In the genomic region with DNA sequence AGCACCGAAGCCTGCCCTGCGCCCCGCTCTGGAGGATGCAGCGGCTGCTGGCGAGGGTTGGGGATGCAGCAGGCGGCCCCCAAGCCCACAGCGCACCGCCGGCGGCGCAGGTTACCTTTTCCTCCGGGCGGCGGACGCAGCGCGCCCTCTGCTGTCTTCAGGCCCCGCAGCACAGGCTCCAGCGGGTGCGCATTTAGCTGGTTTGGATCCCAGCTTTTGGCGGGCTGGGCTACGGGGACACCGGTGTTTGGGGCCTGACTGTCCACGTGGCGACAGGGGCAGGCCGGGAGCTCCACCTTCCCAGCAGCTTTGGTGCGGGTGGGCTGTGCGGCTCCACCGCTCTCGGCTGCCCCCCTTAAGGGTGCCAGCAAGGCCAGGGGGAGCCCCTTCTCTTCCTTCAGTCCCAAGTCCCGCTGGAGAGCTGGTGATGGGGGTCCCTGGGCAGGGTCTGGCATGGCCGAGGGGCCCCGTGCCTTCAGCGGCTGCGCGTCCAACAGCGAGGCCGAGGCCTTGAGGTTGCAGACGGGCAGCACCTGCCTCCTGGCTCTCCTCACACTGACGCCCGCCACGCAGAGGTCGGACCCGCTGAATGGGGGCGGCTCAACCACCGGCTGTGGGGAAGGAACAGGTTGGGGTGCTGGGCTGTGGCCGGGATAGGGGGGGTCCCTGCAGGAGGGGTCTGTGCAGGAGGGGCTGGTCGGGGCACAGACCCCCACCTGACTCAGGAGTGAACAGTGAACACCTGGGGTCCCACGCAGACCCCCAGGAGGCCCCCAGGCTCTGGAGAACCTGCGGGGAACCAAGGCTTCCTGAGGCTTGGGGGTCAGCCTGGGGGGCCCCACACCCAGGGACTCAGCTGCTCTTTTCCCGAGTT, we compare ENCODE assay signal across 8 cellular contexts. TPM values are rescaled to one million over a fixed set of nuclear protein-coding genes. Genes with fewer than 3 reads are reported as not detected.
DNase-seq lines count a peak whose midpoint lies in the region; ATAC-seq, FAIRE-seq and TF ChIP-seq lines count a peak whose summit lies in the region.

No MANE protein-coding gene starts in this region.

- H3K9ac ChIP-seq in IMR-90 (ENCODE audit: low read depth, low read length), result no peak overlapping the region

- POLR2A ChIA-PET in IMR-90 (lab: Charles Lee; ENCODE audit: unreplicated experiment), result no interaction called here

- H3K4me3 ChIP-seq in IMR-90 (ENCODE audit: insufficient read depth, low read depth, low read length) (no peak overlapping the region), SJCRH30 (no peak overlapping the region), testis (no peak overlapping the region)

- intact Hi-C loops in IMR-90 (cut with micrococcal nuclease), result loop anchor here (1.0 kb wide), 1 partner anchor 99 kb away; no protein-coding TSS in a partner anchor
- intact Hi-C loops in testis (cut with DNase I; ENCODE audit: low total_unique reads), result loop anchor here (2.0 kb wide), 1 partner anchor 102 kb away; no protein-coding TSS in a partner anchor

- no TSS peak for BruUV-seq in IMR-90 (replicated peaks; lab: Mats Ljungman, UMichigan)

- H3K18ac ChIP-seq in IMR-90 (ENCODE audit: low read depth, low read length), result no peak overlapping the region

- H4K5ac ChIP-seq in IMR-90 (ENCODE audit: low read depth, low read length), result no peak overlapping the region

- H2AK9ac ChIP-seq in IMR-90 (replicated peaks; ENCODE audit: low read depth, low read length, poor library complexity), result peak overlapping the region; percentile 61

- TF ChIP-seq POLR2A in IMR-90 (IDR thresholded peaks at IDR 0.05; ENCODE audit: low read depth, low read length), result 0 out of 2 replicates have a peak, but pooled peaks have one; percentile 38
- no peak for TF ChIP-seq POLR2A in testis (IDR thresholded peaks at IDR 0.05)

- peak; percentile 96 for TF ChIP-seq RAD21 in IMR-90 (IDR thresholded peaks at IDR 0.05; ENCODE audit: low read length)

- DNase-seq in GM04503 (ENCODE audit: low read depth) (peak; percentile 3), IMR-90 (peak; percentile 54), SJCRH30 (peak; percentile 23 to 37), activated gamma-delta T cell (lab: John Stamatoyannopoulos, UW) (peak; percentile 65), frontal cortex (ENCODE audit: low spot score in 2 of 2) (peak; percentile 89 to 95), omental fat pad (ENCODE audit: low spot score) (peak; percentile 45), testis (peak; percentile 74)

- no peak overlapping the region for H2BK20ac ChIP-seq in IMR-90 (ENCODE audit: low read depth, low read length)

- FAIRE-seq in frontal cortex (lab: Jason Lieb, UNC), result no peak

- no peaks in the 10 kb centered on the region for H3K9me3 ChIP-seq in IMR-90 (ENCODE audit: control insufficient read depth, insufficient read depth, low read length)
- H3K9me3 ChIP-seq in SJCRH30 (replicated peaks), result no peaks in the 10 kb centered on the region
- no peaks in the 10 kb centered on the region for H3K9me3 ChIP-seq in testis

- no peak overlapping the region for H3K4ac ChIP-seq in IMR-90 (ENCODE audit: low read depth, low read length)

- H3K4me2 ChIP-seq in IMR-90 (ENCODE audit: low read depth, low read length), result no peak overlapping the region

- no peaks in the 10 kb centered on the region for H4K20me1 ChIP-seq in IMR-90 (ENCODE audit: insufficient read depth, low read length)

- no peak overlapping the region for H4K91ac ChIP-seq in IMR-90 (ENCODE audit: insufficient read depth, low read depth, low read length)

- H3K27ac ChIP-seq in IMR-90 (ENCODE audit: insufficient read depth, low read length) (no peak overlapping the region), SJCRH30 (no peak overlapping the region), testis (no peak overlapping the region)

- WGBS in IMR-90 (ENCODE audit: extremely low coverage in 2 of 2, insufficient read length in 1 of 2), 2 experiments, result 12% methylated on average over 31 of the region's 51 CpGs; no CpG with 5 or more reads in 1 of the 2 experiments
- WGBS in testis, 2 donors, result 29 to 64% methylated on average over 3 to 35 of the region's 51 CpGs

- H3K56ac ChIP-seq in IMR-90 (ENCODE audit: extremely low read depth, insufficient read depth, low read length), result no peak overlapping the region

- CTCF ChIA-PET in IMR-90 (lab: Yijun Ruan, JAX), result interaction anchor here (0.6 to 1.7 kb wide), 16 partner anchors 11 to 263 kb away, joined by 3 to 12 read pairs (median 3); no protein-coding TSS in a partner anchor

- no peaks in the 10 kb centered on the region for H3K79me1 ChIP-seq in IMR-90 (ENCODE audit: low read depth in 1 of 2, low read length in 2 of 2)

- dilution Hi-C loops in IMR-90 (cut with HindIII; ENCODE audit: low sequenced_read_pairs, unreplicated experiment), result no loop called here

- no peak overlapping the region for H2AK5ac ChIP-seq in IMR-90 (ENCODE audit: low read depth, low read length)

- no peak overlapping the region for H3K14ac ChIP-seq in IMR-90 (replicated peaks; ENCODE audit: low read depth, low read length)

- no peak overlapping the region for H2BK5ac ChIP-seq in IMR-90 (ENCODE audit: low read depth, low read length, poor library complexity, severe bottlenecking)

- H4K8ac ChIP-seq in IMR-90 (ENCODE audit: low read depth in 2 of 2, low read length in 2 of 2), result no peak overlapping the region

- H2BK15ac ChIP-seq in IMR-90 (ENCODE audit: low read depth, low read length), result no peak overlapping the region

- no peaks in the 10 kb centered on the region for H3K9me1 ChIP-seq in IMR-90 (ENCODE audit: insufficient read depth, low read length)

- H2AFZ ChIP-seq in IMR-90 (replicated peaks; ENCODE audit: low read length, poor library complexity), result peak overlapping the region; percentile 67

- in situ Hi-C loops in IMR-90 (cut with MboI; ENCODE audit: low sequenced_read_pairs), result loop anchor here (5.0 kb wide), 1 partner anchor 98 kb away; no protein-coding TSS in a partner anchor

- no peak overlapping the region for H2BK120ac ChIP-seq in IMR-90 (ENCODE audit: low read depth, low read length)

- H3K23ac ChIP-seq in IMR-90 (ENCODE audit: low read depth, low read length), result no peak overlapping the region

- H3K27me3 ChIP-seq in IMR-90 (ENCODE audit: control insufficient read depth, insufficient read depth, low read length), result peaks cover 24% of the 10 kb centered on the region
- peaks cover 13% of the 10 kb centered on the region for H3K27me3 ChIP-seq in SJCRH30
- no peaks in the 10 kb centered on the region for H3K27me3 ChIP-seq in testis

- H3K36me3 ChIP-seq in IMR-90 (ENCODE audit: control insufficient read depth, insufficient read depth, low read length), result no peaks in the 10 kb centered on the region
- no peaks in the 10 kb centered on the region for H3K36me3 ChIP-seq in SJCRH30
- H3K36me3 ChIP-seq in testis (ENCODE audit: low read depth, missing control alignments), result no peaks in the 10 kb centered on the region

- ATAC-seq in IMR-90 (ENCODE audit: low read depth), result peak; percentile 96
- peak; percentile 78 for ATAC-seq in omental fat pad (ENCODE audit: low FRiP score)
- ATAC-seq in GM18907 (IDR thresholded peaks at IDR 0.05; ENCODE audit: unreplicated experiment), result no peak

- TF ChIP-seq CTCF in IMR-90 (conservative IDR thresholded peaks at IDR 0.05; ENCODE audit: low read depth, low read length) (peak; percentile 95), omental fat pad (IDR thresholded peaks at IDR 0.05) (peak in 1 of 3 donors; percentile 58), testis (IDR thresholded peaks at IDR 0.05) (peak; percentile 86 to 88 (median 87))

- no peaks in the 10 kb centered on the region; the same call in 1 of the 2 replicates for H3K4me1 ChIP-seq in IMR-90 (ENCODE audit: control insufficient read depth, insufficient read depth, low read length)
- no peaks in the 10 kb centered on the region for H3K4me1 ChIP-seq in SJCRH30
- peaks cover 3% of the 10 kb centered on the region for H3K4me1 ChIP-seq in testis

TF ChIP-seq in IMR-90, 13 proteins besides CTCF, POLR2A, EP300 and RAD21 (continues in another document):
- no peak for TF ChIP-seq MAFK (IDR thresholded peaks at IDR 0.05; ENCODE audit: low read depth, low read length)
- no peak for TF ChIP-seq RFX5 (IDR thresholded peaks at IDR 0.05; ENCODE audit: low read depth, low read length)
- peak; percentile 98 for TF ChIP-seq SMC3 (IDR thresholded peaks at IDR 0.05; ENCODE audit: low read depth, low read length)
- no peak for TF ChIP-seq FOS (IDR thresholded peaks at IDR 0.05; ENCODE audit: low read depth, low read length)

RNA-seq across cellular contexts. Expression of gene IL17REL, which starts 18.0 kb away (rescaled TPM):
- total RNA-seq in IMR-90 (2012; rRNA removed) (not detected in 2 replicates), frontal cortex (under 0.01 TPM), omental fat pad (not detected), testis (under 1 TPM; 0.25 to 0.55 TPM)
- polyA plus RNA-seq in IMR-90 (2012; rRNA removed) (not detected in 2 replicates), testis (ENCODE audit: insufficient read depth, low read depth, low replicate concordance) (0.30 TPM)
- 0.01 TPM in 1 of 2 replicates, not detected in the other for polyA plus RNA-seq in IMR-90 (2012; cell fraction: cytosol; rRNA removed)
- polyA plus RNA-seq in IMR-90 (2012; cell fraction: nucleus; rRNA removed; ENCODE audit: low replicate concordance), result 0.04 and 0.05 TPM in 2 replicates
- not detected in 2 replicates for total RNA-seq in SJCRH30 (2014; rRNA removed; shearing (Covaris generic))

RNA-seq across cellular contexts. Expression of gene TTLL8, which starts 27.5 kb away (rescaled TPM):
- not detected in 2 replicates for total RNA-seq in IMR-90 (2012; rRNA removed)
- not detected in 2 replicates for polyA plus RNA-seq in IMR-90 (2012; rRNA removed)
- polyA plus RNA-seq in IMR-90 (2012; cell fraction: cytosol; rRNA removed), result not detected in 2 replicates
- not detected in 2 replicates for polyA plus RNA-seq in IMR-90 (2012; cell fraction: nucleus; rRNA removed; ENCODE audit: low replicate concordance)
- total RNA-seq in SJCRH30 (2014; rRNA removed; shearing (Covaris generic)), result not detected in 2 replicates
- total RNA-seq in frontal cortex, result not detected
- total RNA-seq in omental fat pad, result not detected
- total RNA-seq in testis, result 10 to 100 TPM in 1 of 2 donors, 1 to 10 TPM in 1; 5.1 to 11.9 TPM
- polyA plus RNA-seq in testis (ENCODE audit: insufficient read depth, low read depth, low replicate concordance), result 11.3 TPM

RNA-seq across cellular contexts. Expression of gene MLC1, which starts 54.7 kb away (rescaled TPM):
- total RNA-seq in IMR-90 (2012; rRNA removed) (not detected in 2 replicates), frontal cortex (17.9 TPM), omental fat pad (under 1 TPM in 1 of 4 donors, not detected in 3; 0.44 TPM), testis (1 to 10 TPM; 1.3 to 1.5 TPM)
- polyA plus RNA-seq in IMR-90 (2012; rRNA removed) (0.07 and 0.10 TPM in 2 replicates), testis (ENCODE audit: insufficient read depth, low read depth, low replicate concordance) (1.3 TPM)
- 0.02 and 0.19 TPM in 2 replicates for polyA plus RNA-seq in IMR-90 (2012; cell fraction: cytosol; rRNA removed)
- polyA plus RNA-seq in IMR-90 (2012; cell fraction: nucleus; rRNA removed; ENCODE audit: low replicate concordance), result 0.05 and 0.08 TPM in 2 replicates
- total RNA-seq in SJCRH30 (2014; rRNA removed; shearing (Covaris generic)), result 0.04 and 0.18 TPM in 2 replicates

RNA-seq across cellular contexts. Expression of gene MOV10L1, which starts 59.3 kb away (rescaled TPM):
- total RNA-seq in IMR-90 (2012; rRNA removed) (0.72 and 0.83 TPM in 2 replicates), frontal cortex (3.3 TPM), omental fat pad (1 to 10 TPM in 2 of 4 donors, under 1 TPM in 2; 0.36 to 2.5 (median 0.97) TPM), testis (10 to 100 TPM; 48.4 to 62.4 TPM)
- polyA plus RNA-seq in IMR-90 (2012; rRNA removed) (0.83 and 1.4 TPM in 2 replicates), testis (ENCODE audit: insufficient read depth, low read depth, low replicate concordance) (73.3 TPM)
- polyA plus RNA-seq in IMR-90 (2012; cell fraction: cytosol; rRNA removed), result 0.31 and 0.67 TPM in 2 replicates
- polyA plus RNA-seq in IMR-90 (2012; cell fraction: nucleus; rRNA removed; ENCODE audit: low replicate concordance), result 10.7 and 19.6 TPM in 2 replicates
- total RNA-seq in SJCRH30 (2014; rRNA removed; shearing (Covaris generic)), result not detected in 2 replicates

Comparison
In these comparisons a context has a peak if more than half of its experiments do, and no peak if none do; other contexts are left out.
1. DNase-seq: peak in every context shown above with its lines; median percentile 92 in frontal cortex; 74 in testis; 65 in activated gamma-delta T cell; 54 in IMR-90; 45 in omental fat pad; 30 in SJCRH30; 3 in GM04503.